ENCODE assay signal across 14 cellular contexts in genomic region chrX:129585691-129586090, GRCh38.
"Had no signal": no experiment of that assay in that cellular context is flagged by ENCODE, and none has a peak within 500 bp of the region (broad histone marks: within the 10 kb centered on the region; RNA-seq: fewer than 3 reads in every experiment).

No MANE protein-coding gene starts in this region.

- H3K4me3 ChIP-seq: skin epidermis had no signal

- DNase-seq: activated CD4-positive, alpha-beta T cell treated with anti-CD3 and anti-CD28 coated beads for 1 hour; activated CD4-positive, alpha-beta T cell treated with anti-CD3 and anti-CD28 coated beads, Interleukin-2, amount 50 U/mL, for 48 hours; activated CD8-positive, alpha-beta memory T cell treated with anti-CD3 and anti-CD28 coated beads, Interleukin-2, amount 10 ng/mL, durations not matched to agents 7 days and 5 days; activated effector memory CD4-positive, alpha-beta T cell treated with Interleukin-2 at 50 U/mL for 16 hours; activated T-cell treated with anti-CD3 and anti-CD28 coated beads, Interleukin-2, amount 50 U/mL, for 24 hours; brain microvascular endothelial cell; foreskin melanocyte; head of caudate nucleus; islet precursor cell; T-helper 9 cell had no signal

- ATAC-seq: activated CD8-positive, alpha-beta memory T cell treated with anti-CD3 and anti-CD28 coated beads, Interleukin-2, amount 10 ng/mL, durations not matched to agents 7 days and 5 days; activated naive CD4-positive, alpha-beta T cell treated with anti-CD3 and anti-CD28 coated beads, Interleukin-2, amount 50 U/mL, for 72 hours had no signal

- FAIRE-seq: colon, urothelium cell line had no signal

- H3K27ac ChIP-seq: brain microvascular endothelial cell, skin epidermis had no signal

- H3K27me3 ChIP-seq: brain microvascular endothelial cell had no signal
